ENCODE assay signal across 22 cellular contexts in genomic region chr2:204888222-204888621, GRCh38.
"Had no signal": no experiment of that assay in that cellular context is flagged by ENCODE, and none has a peak within 500 bp of the region (broad histone marks: within the 10 kb centered on the region; RNA-seq: fewer than 3 reads in every experiment).

No MANE protein-coding gene starts in this region.

- H3K27me3 Mint-ChIP-seq: activated CD4-positive, alpha-beta memory T cell treated with anti-CD3 and anti-CD28 coated beads for 36 hours; activated CD4-positive, alpha-beta T cell treated with anti-CD3 and anti-CD28 coated beads for 36 hours; activated T-cell treated with anti-CD3 and anti-CD28 coated beads, Interleukin-2, amount 50 U/mL, for 24 hours; memory B cell had no signal

- H3K27me3 ChIP-seq: dorsolateral prefrontal cortex, right atrium auricular region, upper lobe of left lung had no signal

- H3K4me1 ChIP-seq: right atrium auricular region, upper lobe of left lung had no signal

- DNase-seq: activated CD4-positive, alpha-beta memory T cell treated with anti-CD3 and anti-CD28 coated beads for 36 hours; activated CD4-positive, alpha-beta T cell treated with anti-CD3 and anti-CD28 coated beads for 36 hours; activated effector memory CD4-positive, alpha-beta T cell treated with anti-CD3 and anti-CD28 coated beads, Interleukin-2, amount 50 U/mL, for 16 hours; activated T-cell treated with anti-CD3 and anti-CD28 coated beads, Interleukin-2, amount 50 U/mL, for 24 hours; amniotic stem cell; dorsolateral prefrontal cortex; endodermal cell; erythroblast; hypothalamus; kidney glomerular epithelial cell; left ventricle myocardium superior; occipital lobe; stimulated activated naive CD8-positive, alpha-beta T cell treated with anti-CD3 and anti-CD28 coated beads, Interleukin-15, Interleukin-2, amounts not matched to agents 100 U/mL and 50 U/mL, for 24 hours; T1000; upper lobe of left lung; WERI-Rb-1 had no signal

- H3K4me1 Mint-ChIP-seq: memory B cell, nephron had no signal

- H3K27ac Mint-ChIP-seq: activated CD4-positive, alpha-beta memory T cell treated with anti-CD3 and anti-CD28 coated beads for 36 hours; activated CD4-positive, alpha-beta T cell treated with anti-CD3 and anti-CD28 coated beads for 36 hours; activated naive CD4-positive, alpha-beta T cell treated with anti-CD3 and anti-CD28 coated beads, Interleukin-2, amount 50 U/mL, for 72 hours; activated T-cell treated with anti-CD3 and anti-CD28 coated beads, Interleukin-2, amount 50 U/mL, for 24 hours; endodermal cell; memory B cell; nephron; progenitor cell of endocrine pancreas had no signal

- ATAC-seq: activated CD4-positive, alpha-beta T cell treated with anti-CD3 and anti-CD28 coated beads for 36 hours; activated naive CD4-positive, alpha-beta T cell treated with anti-CD3 and anti-CD28 coated beads, Interleukin-2, amount 50 U/mL, for 72 hours; left ventricle myocardium superior; stimulated activated naive CD8-positive, alpha-beta T cell treated with anti-CD3 and anti-CD28 coated beads, Interleukin-15, Interleukin-2, amounts not matched to agents 100 U/mL and 50 U/mL, for 24 hours had no signal

- H3K4me3 Mint-ChIP-seq: activated CD4-positive, alpha-beta memory T cell treated with anti-CD3 and anti-CD28 coated beads for 36 hours; activated CD4-positive, alpha-beta T cell treated with anti-CD3 and anti-CD28 coated beads for 36 hours; activated T-cell treated with anti-CD3 and anti-CD28 coated beads, Interleukin-2, amount 50 U/mL, for 24 hours; endodermal cell; memory B cell; nephron had no signal

- H3K4me3 ChIP-seq: dorsolateral prefrontal cortex, right atrium auricular region, smooth muscle cell, upper lobe of left lung had no signal

- H3K27ac ChIP-seq: dorsolateral prefrontal cortex, right atrium auricular region, upper lobe of left lung, WERI-Rb-1 had no signal

- H3K36me3 ChIP-seq: right atrium auricular region, upper lobe of left lung, WERI-Rb-1 had no signal

- H3K36me3 Mint-ChIP-seq: activated CD4-positive, alpha-beta memory T cell treated with anti-CD3 and anti-CD28 coated beads for 36 hours; memory B cell had no signal

- H3K9me3 ChIP-seq: right atrium auricular region, upper lobe of left lung had no signal

- H3K9me3 Mint-ChIP-seq: activated CD4-positive, alpha-beta memory T cell treated with anti-CD3 and anti-CD28 coated beads for 36 hours; endodermal cell; memory B cell; nephron had no signal

- H3K4me2 ChIP-seq: smooth muscle cell had no signal
